ENCODE assay signal across 8 cellular contexts in genomic region chr3:24496529-24497482, GRCh38. TPM values are rescaled to one million over a fixed set of nuclear protein-coding genes. Genes with fewer than 3 reads are reported as not detected.
DNase-seq lines count a peak whose midpoint lies in the region; ATAC-seq and TF ChIP-seq lines count a peak whose summit lies in the region.

No MANE protein-coding gene starts in this region.

- no peaks in the 10 kb centered on the region for H4K20me1 ChIP-seq in SK-N-SH (ENCODE audit: insufficient read depth)

- CTCF ChIA-PET in SK-N-SH (lab: Yijun Ruan, JAX): interaction anchor here (0.6 to 2.3 kb wide), 16 partner anchors 8 to 311 kb away, joined by 3 to 10 read pairs (median 5); no protein-coding TSS in a partner anchor

- POLR2A ChIA-PET in SK-N-SH (lab: Yijun Ruan, JAX): no interaction called here

- TF ChIP-seq CTCF in SK-N-SH (IDR thresholded peaks at IDR 0.05) (peak; percentile 49), cardiac muscle cell (IDR thresholded peaks at IDR 0.05; ENCODE audit: low read depth, low read length) (peak; percentile 71)

- H3K9me3 ChIP-seq in SK-N-SH (no peaks in the 10 kb centered on the region), cardiac muscle cell (ENCODE audit: low read depth) (no peaks in the 10 kb centered on the region)

- no peaks in the 10 kb centered on the region for H3F3A ChIP-seq in SK-N-SH (replicated peaks; ENCODE audit: insufficient read depth)

- no peak overlapping the region for H3K4me2 ChIP-seq in SK-N-SH

- H3K27me3 ChIP-seq in H7 (ENCODE audit: control insufficient read depth, insufficient read depth, low read length) (peaks cover 30% of the 10 kb centered on the region), SK-N-SH (ENCODE audit: insufficient read depth) (peaks cover 19% of the 10 kb centered on the region; the same call in 1 of the 2 replicates), cardiac muscle cell (peaks cover 41% of the 10 kb centered on the region)

- no peaks in the 10 kb centered on the region for H3K36me3 ChIP-seq in H7 (replicated peaks; ENCODE audit: control insufficient read depth, insufficient read depth, low read length)
- H3K36me3 ChIP-seq in SK-N-SH (replicated peaks in 1 of 2; ENCODE audit: control insufficient read depth in 1 of 2, insufficient read depth in 2 of 2, low read length in 1 of 2): no peaks in the 10 kb centered on the region
- H3K36me3 ChIP-seq in cardiac muscle cell: no peaks in the 10 kb centered on the region

- no peaks in the 10 kb centered on the region for H3K9me2 ChIP-seq in SK-N-SH

- peak; percentile 54 for DNase-seq in H7
- DNase-seq in SK-N-SH: peak; percentile 63
- peak; percentile 56 to 95 for DNase-seq in cardiac muscle cell (ENCODE audit: low read depth in 1 of 2, low spot score in 1 of 2)
- peak; percentile 92 for DNase-seq in renal cortical epithelial cell (ENCODE audit: low read depth)
- no peak for DNase-seq in NCI-H2107 treated with DMSO at 0.1 percent for 48 hours (lab: John Stamatoyannopoulos, UW; ENCODE audit: unreplicated experiment)
- no peak for DNase-seq in NCI-H2029 treated with DMSO at 0.1 percent for 48 hours (lab: John Stamatoyannopoulos, UW)
- no peak for DNase-seq in Kasumi-1 (lab: John Stamatoyannopoulos, UW)

- no peak overlapping the region for H3K9ac ChIP-seq in SK-N-SH

- H3K27ac ChIP-seq in SK-N-SH (ENCODE audit: low read depth in 2 of 2, low read length in 1 of 2): no peak overlapping the region
- no peak overlapping the region for H3K27ac ChIP-seq in cardiac muscle cell

- no peak for ATAC-seq in HG03039 (IDR thresholded peaks at IDR 0.05; ENCODE audit: unreplicated experiment)

- WGBS in SK-N-SH (ENCODE audit: low lambda C conversion rate): 68% methylated on average over 16 of the region's 16 CpGs

- H3K4me3 ChIP-seq in H7 (ENCODE audit: insufficient read depth, low read depth, low read length): no peak overlapping the region
- H3K4me3 ChIP-seq in SK-N-SH (ENCODE audit: low read depth in 2 of 2, low read length in 1 of 2): no peak overlapping the region
- no peak overlapping the region for H3K4me3 ChIP-seq in cardiac muscle cell

- peak; percentile 30 for TF ChIP-seq RAD21 in SK-N-SH (IDR thresholded peaks at IDR 0.05; ENCODE audit: low read length)

- H3K79me2 ChIP-seq in SK-N-SH (ENCODE audit: insufficient read depth): no peaks in the 10 kb centered on the region

- TF ChIP-seq EP300 in SK-N-SH (IDR thresholded peaks at IDR 0.05; ENCODE audit: borderline replicate concordance in 1 of 2, low read depth in 1 of 2, low read length in 1 of 2): no peak

- H3K4me1 ChIP-seq in SK-N-SH (ENCODE audit: control insufficient read depth in 1 of 2, insufficient read depth in 2 of 2, low read depth in 1 of 2, low read length in 1 of 2): peaks cover 0 to 11% of the 10 kb centered on the region in 2 experiments; a peak in 1 of 4 replicates
- H3K4me1 ChIP-seq in cardiac muscle cell (ENCODE audit: low read depth): no peaks in the 10 kb centered on the region

- no peak overlapping the region for H2AFZ ChIP-seq in SK-N-SH (ENCODE audit: low read depth)

TF ChIP-seq in SK-N-SH, 30 proteins besides CTCF, POLR2A, EP300 and RAD21:
- TF ChIP-seq SMC3 (IDR thresholded peaks at IDR 0.05; ENCODE audit: low read depth, low read length): no peak
- no peak for TF ChIP-seq RXRA (IDR thresholded peaks at IDR 0.05; ENCODE audit: borderline replicate concordance, low read depth)
- TF ChIP-seq TCF12 (IDR thresholded peaks at IDR 0.05): no peak
- TF ChIP-seq POLR2AphosphoS5 (IDR thresholded peaks at IDR 0.05; ENCODE audit: low read depth, low read length): no peak
- TF ChIP-seq IRF3 (IDR thresholded peaks at IDR 0.05; ENCODE audit: low read depth, low read length): no peak
- no peak for TF ChIP-seq MXI1 (IDR thresholded peaks at IDR 0.05; ENCODE audit: low read depth, low read length)
- TF ChIP-seq USF1 (IDR thresholded peaks at IDR 0.05; ENCODE audit: borderline replicate concordance, low read depth): no peak
- TF ChIP-seq TAF1 (IDR thresholded peaks at IDR 0.05; ENCODE audit: borderline replicate concordance, low read depth, low read length): no peak
- no peak for TF ChIP-seq NFIC (IDR thresholded peaks at IDR 0.05; ENCODE audit: borderline replicate concordance)
- TF ChIP-seq MAX (IDR thresholded peaks at IDR 0.05; ENCODE audit: low read depth): no peak
- TF ChIP-seq RFX5 (IDR thresholded peaks at IDR 0.05; ENCODE audit: low read length): no peak

RNA-seq across cellular contexts. Expression of gene THRB, which starts 2.2 kb away (rescaled TPM):
- total RNA-seq in H7 (2014; rRNA removed; shearing (Covaris generic)): 1.0 and 5.0 TPM in 2 replicates
- polyA plus RNA-seq in SK-N-SH (2012; rRNA removed): 0.02 and 0.08 TPM in 2 replicates
- 0.04 and 0.09 TPM in 2 replicates for polyA plus RNA-seq in SK-N-SH (2012; cell fraction: cytosol; rRNA removed)
- polyA plus RNA-seq in SK-N-SH (2012; cell fraction: nucleus; rRNA removed): 0.04 and 0.15 TPM in 2 replicates
- total RNA-seq in cardiac muscle cell: 0.57 and 0.67 TPM in 2 replicates
- polyA plus RNA-seq in cardiac muscle cell: 0.49 and 0.96 TPM in 2 replicates
- total RNA-seq in renal cortical epithelial cell: 11.8 and 46.1 TPM in 2 replicates

Comparison
In these comparisons a context has a peak if more than half of its experiments do, and no peak if none do; other contexts are left out.
1. DNase-seq: peak in H7 (single experiment), SK-N-SH (single experiment), cardiac muscle cell (2 of 2) and renal cortical epithelial cell (single experiment); none in NCI-H2107 treated with DMSO at 0.1 percent for 48 hours (single experiment), NCI-H2029 treated with DMSO at 0.1 percent for 48 hours (single experiment) and Kasumi-1 (0 of 2).